Comparison of ENCODE assay signal across 1 cellular context in genomic region chr5:42950091-42950465, GRCh38.
TF ChIP-seq lines count a peak whose summit lies in the region.

No MANE protein-coding gene starts in this region.

TF ChIP-seq in HCT116, 20 proteins besides CTCF, POLR2A, EP300 and RAD21 (continued from another document):
- TF ChIP-seq ATF3 (IDR thresholded peaks at IDR 0.05) (no peak), CBX3 (IDR thresholded peaks at IDR 0.05; ENCODE audit: low read depth) (no peak), YY1 (IDR thresholded peaks at IDR 0.05; ENCODE audit: extremely low read depth, insufficient replicate concordance, low read depth, low read length) (no peak), ZBTB33 (IDR thresholded peaks at IDR 0.05; ENCODE audit: extremely low read depth, insufficient replicate concordance, low read length) (no peak), ZFX (IDR thresholded peaks at IDR 0.05) (no peak)
